Comparison of ENCODE assay signal across 10 cellular contexts in genomic region chr5:11143456-11144267, GRCh38.
DNase-seq lines count a peak whose midpoint lies in the region; ATAC-seq and TF ChIP-seq lines count a peak whose summit lies in the region.
"Had no signal": no experiment of that assay in that cellular context is flagged by ENCODE, and none has a peak within 500 bp of the region (broad histone marks: within the 10 kb centered on the region; RNA-seq: fewer than 3 reads in every experiment).

No MANE protein-coding gene starts in this region.

- no peak overlapping the region for H3K9ac ChIP-seq in mammary epithelial cell (ENCODE audit: insufficient read depth, low read length)

- no peaks in the 10 kb centered on the region for H3K36me3 ChIP-seq in mammary epithelial cell (ENCODE audit: insufficient read depth, low read length)

- no peak overlapping the region for H2AFZ ChIP-seq in mammary epithelial cell (ENCODE audit: low read depth, low read length)

- no peak overlapping the region for H3K4me2 ChIP-seq in mammary epithelial cell (ENCODE audit: insufficient read depth, low read depth, low read length)

- dilution Hi-C loops in mammary epithelial cell (cut with HindIII; ENCODE audit: low sequenced_read_pairs), result no loop called here

- H3K79me2 ChIP-seq in mammary epithelial cell (ENCODE audit: insufficient read depth, low read length), result no peaks in the 10 kb centered on the region

- CTCF ChIA-PET in mammary epithelial cell (lab: Charles Lee; ENCODE audit: low non-redundant PET), result no interaction called here

- BruUV-seq in mammary epithelial cell (replicated peaks; lab: Mats Ljungman, UMichigan), result no TSS peak

- no peak for TF ChIP-seq CTCF in mammary epithelial cell (conservative IDR thresholded peaks at IDR 0.05 in 1 of 2, IDR thresholded peaks at IDR 0.05 in 1 of 2; ENCODE audit: extremely low read depth in 1 of 2, insufficient read depth in 1 of 2, low read depth in 1 of 2, low read length in 2 of 2)

- no peaks in the 10 kb centered on the region for H3K4me1 ChIP-seq in mammary epithelial cell (ENCODE audit: insufficient read depth, low read length)

- no peak overlapping the region for H3K27ac ChIP-seq in mammary epithelial cell (ENCODE audit: insufficient read depth, low read depth, low read length)
- H3K27ac ChIP-seq: epithelial cell of prostate, VCaP had no signal

- in situ Hi-C loops in mammary epithelial cell (cut with MboI; ENCODE audit: low sequenced_read_pairs in 2 of 2), result no loop called here

- peaks cover 13% of the 10 kb centered on the region for H3K9me3 ChIP-seq in mammary epithelial cell (replicated peaks; ENCODE audit: insufficient read depth, low read length)

- ATAC-seq in GM18870 (IDR thresholded peaks at IDR 0.05; ENCODE audit: unreplicated experiment) (peak; percentile 64), GM21423 (IDR thresholded peaks at IDR 0.05; ENCODE audit: unreplicated experiment) (peak; percentile 53), HG03354 (IDR thresholded peaks at IDR 0.05; ENCODE audit: poor library complexity, severe bottlenecking, unreplicated experiment) (peak; percentile 79)
- ATAC-seq: K562 had no signal

- intact Hi-C loops in mammary epithelial cell (cut with micrococcal nuclease), result no loop called here

- WGBS in mammary epithelial cell (ENCODE audit: low coverage, missing lambda C conversion rate), result 39% methylated on average over 3 of the region's 3 CpGs

- peak; percentile 77 for DNase-seq in stimulated activated CD4-positive, alpha-beta T cell treated with anti-CD3 and anti-CD28 coated beads, Interleukin-15, amount 100 ng/mL, for 24 hours
- DNase-seq in NCI-H2081 (lab: John Stamatoyannopoulos, UW), result no peak
- DNase-seq in mammary epithelial cell, result no peak
- DNase-seq in kidney glomerular epithelial cell (lab: John Stamatoyannopoulos, UW), result no peak

- no peaks in the 10 kb centered on the region for H3K27me3 ChIP-seq in mammary epithelial cell (ENCODE audit: insufficient read depth, low read length)

- H4K20me1 ChIP-seq in mammary epithelial cell (ENCODE audit: insufficient read depth, low read length), result no peaks in the 10 kb centered on the region

- no peak overlapping the region for H3K4me3 ChIP-seq in mammary epithelial cell (replicated peaks in 1 of 3; ENCODE audit: insufficient read depth in 1 of 3, low read depth in 2 of 3, low read length in 3 of 3)
- H3K4me3 ChIP-seq: K562 had no signal
